9 cellular contexts compared by ENCODE assay signal in genomic region chr18:2515908-2516625, GRCh38. TPM values are rescaled to one million over a fixed set of nuclear protein-coding genes. Genes with fewer than 3 reads are reported as not detected.
DNase-seq lines count a peak whose midpoint lies in the region; ATAC-seq and TF ChIP-seq lines count a peak whose summit lies in the region.
"Had no signal": no experiment of that assay in that cellular context is flagged by ENCODE, and none has a peak within 500 bp of the region (broad histone marks: within the 10 kb centered on the region; RNA-seq: fewer than 3 reads in every experiment).

No MANE protein-coding gene starts in this region.

- H3K36me3 Mint-ChIP-seq in activated CD8-positive, alpha-beta T cell treated with anti-CD3 and anti-CD28 coated beads for 36 hours (ENCODE audit: low read depth): no peaks in the 10 kb centered on the region
- no peaks in the 10 kb centered on the region for H3K36me3 Mint-ChIP-seq in activated T-helper 1 cell treated with anti-CD3 and anti-CD28 coated beads, Interleukin-12 subunit alpha, Interleukin-12 subunit beta, Interleukin-2, Interleukin-4 antibody, amounts not matched to agents 30 ng/mL and 10 ng/mL and 1 ng/mL, durations not matched to agents 14 hours and 24 hours and 36 hours (ENCODE audit: low read depth)

- H3K27me3 ChIP-seq in thyroid gland: no peaks in the 10 kb centered on the region

- CTCF ChIA-PET in activated CD8-positive, alpha-beta T cell treated with anti-CD3 and anti-CD28 coated beads for 36 hours (lab: Charles Lee): no interaction called here

- intact Hi-C loops in activated CD8-positive, alpha-beta T cell treated with anti-CD3 and anti-CD28 coated beads for 36 hours (cut with micrococcal nuclease): no loop called here
- intact Hi-C loops in mucosa of descending colon (cut with DNase I, micrococcal nuclease): no loop called here
- intact Hi-C loops in activated T-helper 1 cell treated with anti-CD3 and anti-CD28 coated beads, Interleukin-12 subunit alpha, Interleukin-12 subunit beta, Interleukin-2, Interleukin-4 antibody, amounts not matched to agents 30 ng/mL and 10 ng/mL and 1 ng/mL, durations not matched to agents 14 hours and 24 hours and 36 hours (cut with micrococcal nuclease): no loop called here
- intact Hi-C loops in thyroid gland (cut with DNase I): no loop called here

- no peak for TF ChIP-seq CTCF in activated CD8-positive, alpha-beta T cell treated with anti-CD3 and anti-CD28 coated beads for 36 hours (IDR thresholded peaks at IDR 0.05)
- TF ChIP-seq CTCF in mucosa of descending colon (IDR thresholded peaks at IDR 0.05): no peak
- TF ChIP-seq CTCF in thyroid gland (IDR thresholded peaks at IDR 0.05): no peak

- H3K4me3 Mint-ChIP-seq in activated CD8-positive, alpha-beta T cell treated with anti-CD3 and anti-CD28 coated beads for 36 hours: no peak overlapping the region
- H3K4me3 Mint-ChIP-seq in activated T-helper 1 cell treated with anti-CD3 and anti-CD28 coated beads, Interleukin-12 subunit alpha, Interleukin-12 subunit beta, Interleukin-2, Interleukin-4 antibody, amounts not matched to agents 30 ng/mL and 10 ng/mL and 1 ng/mL, durations not matched to agents 14 hours and 24 hours and 36 hours: no peak overlapping the region

- POLR2A ChIA-PET in activated CD8-positive, alpha-beta T cell treated with anti-CD3 and anti-CD28 coated beads for 36 hours (lab: Charles Lee): no interaction called here

- peak; percentile 64 for ATAC-seq in HG03442 (IDR thresholded peaks at IDR 0.05; ENCODE audit: unreplicated experiment)
- ATAC-seq in activated CD8-positive, alpha-beta T cell treated with anti-CD3 and anti-CD28 coated beads for 36 hours: peak; percentile 97
- ATAC-seq in mucosa of descending colon: peak; percentile 42
- no peak for ATAC-seq in GM21381 (IDR thresholded peaks at IDR 0.05; ENCODE audit: unreplicated experiment)

- no peaks in the 10 kb centered on the region for H3K27me3 Mint-ChIP-seq in activated CD8-positive, alpha-beta T cell treated with anti-CD3 and anti-CD28 coated beads for 36 hours
- H3K27me3 Mint-ChIP-seq in activated T-helper 1 cell treated with anti-CD3 and anti-CD28 coated beads, Interleukin-12 subunit alpha, Interleukin-12 subunit beta, Interleukin-2, Interleukin-4 antibody, amounts not matched to agents 30 ng/mL and 10 ng/mL and 1 ng/mL, durations not matched to agents 14 hours and 24 hours and 36 hours (ENCODE audit: insufficient read depth): no peaks in the 10 kb centered on the region

- H3K9me3 Mint-ChIP-seq in activated CD8-positive, alpha-beta T cell treated with anti-CD3 and anti-CD28 coated beads for 36 hours: peaks cover 2% of the 10 kb centered on the region
- H3K9me3 Mint-ChIP-seq in activated T-helper 1 cell treated with anti-CD3 and anti-CD28 coated beads, Interleukin-12 subunit alpha, Interleukin-12 subunit beta, Interleukin-2, Interleukin-4 antibody, amounts not matched to agents 30 ng/mL and 10 ng/mL and 1 ng/mL, durations not matched to agents 14 hours and 24 hours and 36 hours: no peaks in the 10 kb centered on the region

- WGBS in thyroid gland, 2 donors: 86 to 87% methylated on average over 5 of the region's 5 CpGs

- H3K4me1 ChIP-seq in mucosa of descending colon (ENCODE audit: low read depth): no peaks in the 10 kb centered on the region
- H3K4me1 ChIP-seq in thyroid gland: peaks cover 0 to 3% of the 10 kb centered on the region in 2 donors

- no peak overlapping the region for H3K27ac ChIP-seq in thyroid gland

- H3K36me3 ChIP-seq in mucosa of descending colon (ENCODE audit: low read depth) (no peaks in the 10 kb centered on the region), thyroid gland (no peaks in the 10 kb centered on the region)

- DNase-seq in EH (ENCODE audit: low read depth): peak; percentile 99
- DNase-seq in activated CD8-positive, alpha-beta T cell treated with anti-CD3 and anti-CD28 coated beads for 36 hours: peak; percentile 48
- DNase-seq in mucosa of descending colon: no peak
- no peak for DNase-seq in activated T-helper 1 cell treated with anti-CD3 and anti-CD28 coated beads, Interleukin-12 subunit alpha, Interleukin-12 subunit beta, Interleukin-2, Interleukin-4 antibody, amounts not matched to agents 30 ng/mL and 10 ng/mL and 1 ng/mL, durations not matched to agents 14 hours and 24 hours and 36 hours (ENCODE audit: low spot score)
- no peak for DNase-seq in thyroid gland
- DNase-seq in HuH-7 (ENCODE audit: low spot score): no peak
- DNase-seq: left cardiac atrium had no signal

- H3K27ac Mint-ChIP-seq in activated CD8-positive, alpha-beta T cell treated with anti-CD3 and anti-CD28 coated beads for 36 hours: peak overlapping the region; percentile 32
- no peak overlapping the region for H3K27ac Mint-ChIP-seq in activated T-helper 1 cell treated with anti-CD3 and anti-CD28 coated beads, Interleukin-12 subunit alpha, Interleukin-12 subunit beta, Interleukin-2, Interleukin-4 antibody, amounts not matched to agents 30 ng/mL and 10 ng/mL and 1 ng/mL, durations not matched to agents 14 hours and 24 hours and 36 hours

- H3K4me3 ChIP-seq in mucosa of descending colon: no peak overlapping the region
- H3K4me3 ChIP-seq in thyroid gland (replicated peaks in 1 of 3): no peak overlapping the region

- no peak for TF ChIP-seq POLR2A in thyroid gland (IDR thresholded peaks at IDR 0.05)

- peaks cover 16% of the 10 kb centered on the region for H3K4me1 Mint-ChIP-seq in activated CD8-positive, alpha-beta T cell treated with anti-CD3 and anti-CD28 coated beads for 36 hours (ENCODE audit: low read depth)
- H3K4me1 Mint-ChIP-seq in activated T-helper 1 cell treated with anti-CD3 and anti-CD28 coated beads, Interleukin-12 subunit alpha, Interleukin-12 subunit beta, Interleukin-2, Interleukin-4 antibody, amounts not matched to agents 30 ng/mL and 10 ng/mL and 1 ng/mL, durations not matched to agents 14 hours and 24 hours and 36 hours (ENCODE audit: low read depth): peaks cover 8% of the 10 kb centered on the region

- H3K9me3 ChIP-seq in mucosa of descending colon (no peaks in the 10 kb centered on the region), thyroid gland (no peaks in the 10 kb centered on the region)

RNA-seq across cellular contexts. Expression of gene METTL4, which starts 55.2 kb away (rescaled TPM):
- total RNA-seq in activated CD8-positive, alpha-beta T cell treated with anti-CD3 and anti-CD28 coated beads for 36 hours: 10 to 100 TPM; 18.9 to 20.5 TPM
- total RNA-seq in mucosa of descending colon: 10 to 100 TPM in 2 of 3 donors, 1 to 10 TPM in 1; 7.6 to 13.6 (median 10.6) TPM
- total RNA-seq in activated T-helper 1 cell treated with anti-CD3 and anti-CD28 coated beads, Interleukin-12 subunit alpha, Interleukin-12 subunit beta, Interleukin-2, Interleukin-4 antibody, amounts not matched to agents 30 ng/mL and 10 ng/mL and 1 ng/mL, durations not matched to agents 14 hours and 24 hours and 36 hours: 15.0 and 26.2 TPM in 2 replicates
- 10 to 100 TPM in 3 of 4 donors, 1 to 10 TPM in 1; 9.9 to 21.8 (median 16.5) TPM for total RNA-seq in thyroid gland

RNA-seq across cellular contexts. Expression of gene NDC80, which starts 55.3 kb away (rescaled TPM):
- total RNA-seq in activated CD8-positive, alpha-beta T cell treated with anti-CD3 and anti-CD28 coated beads for 36 hours: 10 to 100 TPM; 81.3 to 82.2 TPM
- total RNA-seq in mucosa of descending colon: 10 to 100 TPM in 1 of 3 donors, 1 to 10 TPM in 2; 1.5 to 11.6 (median 3.1) TPM
- 41.2 and 42.6 TPM in 2 replicates for total RNA-seq in activated T-helper 1 cell treated with anti-CD3 and anti-CD28 coated beads, Interleukin-12 subunit alpha, Interleukin-12 subunit beta, Interleukin-2, Interleukin-4 antibody, amounts not matched to agents 30 ng/mL and 10 ng/mL and 1 ng/mL, durations not matched to agents 14 hours and 24 hours and 36 hours
- total RNA-seq in thyroid gland: 1 to 10 TPM in 1 of 4 donors, under 1 TPM in 2, not detected in 1; 0.33 to 1.4 (median 0.81) TPM

Comparison
In these comparisons a context has a peak if more than half of its experiments do, and no peak if none do; other contexts are left out.
1. DNase-seq: peak in EH (single experiment) and activated CD8-positive, alpha-beta T cell treated with anti-CD3 and anti-CD28 coated beads for 36 hours (single experiment); none in mucosa of descending colon (0 of 3), activated T-helper 1 cell treated with anti-CD3 and anti-CD28 coated beads, Interleukin-12 subunit alpha, Interleukin-12 subunit beta, Interleukin-2, Interleukin-4 antibody, amounts not matched to agents 30 ng/mL and 10 ng/mL and 1 ng/mL, durations not matched to agents 14 hours and 24 hours and 36 hours (single experiment), thyroid gland (0 of 2) and HuH-7 (single experiment).